Comparison of ENCODE assay signal across 21 cellular contexts in the genomic region with DNA sequence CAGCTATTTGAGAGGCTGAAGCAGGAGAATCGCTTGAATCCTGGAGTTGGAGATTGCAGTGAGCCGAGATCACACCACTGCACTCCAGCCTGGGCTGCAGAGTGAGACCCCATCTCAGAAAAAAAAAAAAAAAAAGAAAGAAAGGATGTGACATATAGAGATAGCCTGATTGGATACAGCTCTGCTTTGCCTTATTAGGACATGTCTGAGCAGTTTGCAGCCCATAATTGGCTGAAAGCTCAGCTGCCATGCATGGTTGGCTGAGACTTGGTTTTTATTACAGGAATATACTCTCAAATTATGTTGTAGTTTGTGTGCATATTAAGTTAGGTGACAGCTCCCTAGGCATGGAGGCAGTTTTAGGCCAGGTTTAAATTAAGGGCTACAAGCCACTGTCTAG. TPM values are rescaled to one million over a fixed set of nuclear protein-coding genes. Genes with fewer than 3 reads are reported as not detected.
A peak's percentile ranks its signal among the peaks of the same experiment; 100 is the strongest.
DNase-seq lines count a peak whose midpoint lies in the region; ATAC-seq, FAIRE-seq and TF ChIP-seq lines count a peak whose summit lies in the region.
"Had no signal": no experiment of that assay in that cellular context is flagged by ENCODE, and none has a peak within 500 bp of the region (broad histone marks: within the 10 kb centered on the region; RNA-seq: fewer than 3 reads in every experiment).

No MANE protein-coding gene starts in this region.

- H3K56ac ChIP-seq in H1 (replicated peaks; ENCODE audit: insufficient read length, low read depth, low read length), result no peak overlapping the region

- no peak overlapping the region for H2BK15ac ChIP-seq in H1 (ENCODE audit: low read length)

- no peak overlapping the region for H3K18ac ChIP-seq in H1 (ENCODE audit: extremely low read depth, low read length)

- no peak overlapping the region for H2BK120ac ChIP-seq in H1 (replicated peaks; ENCODE audit: low read depth, low read length)

- H3K4me1 ChIP-seq in SK-N-SH (ENCODE audit: control insufficient read depth in 1 of 2, insufficient read depth in 2 of 2, low read depth in 1 of 2, low read length in 1 of 2) (peaks cover 0 to 2% of the 10 kb centered on the region in 2 experiments; a peak in 2 of 4 replicates), H1 (replicated peaks in 1 of 4; ENCODE audit: control insufficient read depth in 3 of 4, insufficient read depth in 4 of 4, low read length in 3 of 4) (peaks cover 0 to 2% (median under 1%) of the 10 kb centered on the region in 4 experiments; a peak in 1 of 7 replicates)

- H3K9me3 Mint-ChIP-seq in neural crest cell, result no peaks in the 10 kb centered on the region
- H3K9me3 Mint-ChIP-seq: CD14-positive monocyte; CD4-positive, alpha-beta memory T cell had no signal

- CTCF ChIA-PET in SK-N-SH (lab: Yijun Ruan, JAX) (no interaction called here), H1 (lab: Charles Lee; ENCODE audit: partially characterized antibody) (interaction anchor here (1.2 kb wide), 1 partner anchor 19 kb away, joined by 5 read pairs; no protein-coding TSS in a partner anchor)

- no peak for TF ChIP-seq RAD21 in SK-N-SH (IDR thresholded peaks at IDR 0.05; ENCODE audit: low read length)
- TF ChIP-seq RAD21 in H1 (IDR thresholded peaks at IDR 0.05 in 1 of 2, conservative IDR thresholded peaks at IDR 0.05 in 1 of 2; ENCODE audit: low read depth in 2 of 2, low read length in 2 of 2), result no peak

- H3K4me1 Mint-ChIP-seq in neural crest cell, result peaks cover 39% of the 10 kb centered on the region

- H3K36me3 Mint-ChIP-seq in neural crest cell (ENCODE audit: low read depth), result peaks cover 3% of the 10 kb centered on the region

- H4K91ac ChIP-seq in H1 (replicated peaks; ENCODE audit: insufficient read length, low read length), result no peak overlapping the region

- H3K4me3 ChIP-seq in SK-N-SH (ENCODE audit: low read depth in 2 of 2, low read length in 1 of 2) (no peak overlapping the region), H1 (ENCODE audit: extremely low read depth in 1 of 4, insufficient read depth in 2 of 4, low read depth in 3 of 4, low read length in 4 of 4) (no peak overlapping the region)
- H3K4me3 ChIP-seq: A549, HAP-1 had no signal

- DNase-seq in SK-N-SH, result no peak
- no peak for DNase-seq in H1 (ENCODE audit: low read depth in 1 of 2, low spot score in 2 of 2)
- DNase-seq in neural crest cell (ENCODE audit: low read depth, low spot score), result no peak
- no peak for DNase-seq in urothelium cell line (ENCODE audit: low spot score)
- no peak for DNase-seq in activated CD4-positive, alpha-beta T cell treated with anti-CD3 and anti-CD28 coated beads for 48 hours
- no peak for DNase-seq in LoVo (ENCODE audit: low spot score)
- DNase-seq: AML-193; CD4-positive, alpha-beta memory T cell; DMS153; DMS79 had no signal

- no peaks in the 10 kb centered on the region for H3K9me3 ChIP-seq in SK-N-SH
- H3K9me3 ChIP-seq in H1 (ENCODE audit: insufficient read depth in 2 of 2, low read depth in 1 of 2, low read length in 1 of 2), result no peaks in the 10 kb centered on the region; a peak in 1 of 4 replicates
- H3K9me3 ChIP-seq: A549, HAP-1 had no signal

- H3K27me3 ChIP-seq in SK-N-SH (ENCODE audit: insufficient read depth) (no peaks in the 10 kb centered on the region), H1 (replicated peaks in 1 of 4; ENCODE audit: control insufficient read depth in 3 of 4, extremely low read depth in 1 of 4, insufficient read depth in 3 of 4, low read length in 3 of 4) (no peaks in the 10 kb centered on the region)

- H3K27ac ChIP-seq in SK-N-SH (ENCODE audit: low read depth in 2 of 2, low read length in 1 of 2) (no peak overlapping the region), H1 (ENCODE audit: low read depth, low read length) (no peak overlapping the region)
- H3K27ac ChIP-seq: 22Rv1, A549 had no signal

- no peak for TF ChIP-seq CTCF in SK-N-SH (IDR thresholded peaks at IDR 0.05)
- TF ChIP-seq CTCF in H1 (IDR thresholded peaks at IDR 0.05; ENCODE audit: control extremely low read depth in 1 of 3, insufficient read depth in 1 of 3, low read depth in 1 of 3, low read length in 3 of 3), result no peak
- TF ChIP-seq CTCF in neural crest cell (conservative IDR thresholded peaks at IDR 0.05), result no peak

- H3K79me2 ChIP-seq in SK-N-SH (ENCODE audit: insufficient read depth) (peaks cover 92% of the 10 kb centered on the region), H1 (ENCODE audit: control insufficient read depth in 1 of 2, insufficient read depth in 2 of 2, low read length in 2 of 2) (peaks cover 0 to 60% of the 10 kb centered on the region in 2 experiments; a peak in 2 of 4 replicates)

- TF ChIP-seq EP300 in SK-N-SH (IDR thresholded peaks at IDR 0.05; ENCODE audit: borderline replicate concordance in 1 of 2, low read depth in 1 of 2, low read length in 1 of 2), result no peak
- no peak for TF ChIP-seq EP300 in H1 (IDR thresholded peaks at IDR 0.05; ENCODE audit: borderline replicate concordance in 1 of 2, low read depth in 2 of 2, low read length in 2 of 2)

- H4K5ac ChIP-seq in H1 (ENCODE audit: insufficient read length, low read depth, low read length), result no peak overlapping the region

- H2BK20ac ChIP-seq in H1 (ENCODE audit: low read length), result no peak overlapping the region

- H2AFZ ChIP-seq in SK-N-SH (ENCODE audit: low read depth) (no peak overlapping the region), H1 (ENCODE audit: low read length) (no peak overlapping the region)

- no peak overlapping the region for H3K14ac ChIP-seq in H1 (ENCODE audit: insufficient read length)

- POLR2A ChIA-PET in SK-N-SH (lab: Yijun Ruan, JAX), result interaction anchor here (0.5 kb wide), 1 partner anchor 9 kb away, joined by 3 read pairs; no protein-coding TSS in a partner anchor
- POLR2A ChIA-PET in H1 (lab: Charles Lee; ENCODE audit: partially characterized antibody), result interaction anchor here (0.9 kb wide), 1 partner anchor 13 kb away, joined by 3 read pairs; no protein-coding TSS in a partner anchor

- H3K4me3 Mint-ChIP-seq in neural crest cell, result no peak overlapping the region
- H3K4me3 Mint-ChIP-seq: CD14-positive monocyte; CD4-positive, alpha-beta memory T cell had no signal

- H3K4me2 ChIP-seq in SK-N-SH (no peak overlapping the region), H1 (ENCODE audit: insufficient read depth in 1 of 2, low read depth in 2 of 2, low read length in 2 of 2) (no peak overlapping the region)
- H3K4me2 ChIP-seq: A549 had no signal

- H3K23ac ChIP-seq in H1 (ENCODE audit: insufficient read length), result no peak overlapping the region

- peaks cover 3% of the 10 kb centered on the region; the same call in 1 of the 2 replicates for H3K79me1 ChIP-seq in H1 (ENCODE audit: low read depth, low read length)

- peak overlapping the region; percentile 28; the same call in 1 of the 2 replicates for H4K8ac ChIP-seq in H1 (ENCODE audit: extremely low read depth, insufficient read depth, low read length)

- H3K9me2 ChIP-seq in SK-N-SH, result no peaks in the 10 kb centered on the region

- peak overlapping the region; percentile 12 for H3K27ac Mint-ChIP-seq in neural crest cell (ENCODE audit: unreplicated experiment)

- H4K20me1 ChIP-seq in SK-N-SH (ENCODE audit: insufficient read depth) (peaks cover 53% of the 10 kb centered on the region), H1 (replicated peaks in 1 of 2; ENCODE audit: control insufficient read depth in 1 of 2, insufficient read depth in 2 of 2, low read length in 2 of 2) (peaks cover 0 to 4% of the 10 kb centered on the region in 2 experiments)

- H3F3A ChIP-seq in SK-N-SH (replicated peaks; ENCODE audit: insufficient read depth), result no peaks in the 10 kb centered on the region

- FAIRE-seq in H1 (lab: Jason Lieb, UNC), result no peak
- FAIRE-seq in urothelium cell line (lab: Jason Lieb, UNC), result peak; percentile 9
- FAIRE-seq: A549, GM12892 had no signal

- no peaks in the 10 kb centered on the region for H3K23me2 ChIP-seq in H1 (ENCODE audit: low read depth, low read length)

- no peak for TF ChIP-seq POLR2A in H1 (IDR thresholded peaks at IDR 0.05; ENCODE audit: control extremely low read depth in 1 of 2, low read depth in 2 of 2, low read length in 2 of 2)

- no peaks in the 10 kb centered on the region for H3K27me3 Mint-ChIP-seq in neural crest cell (ENCODE audit: low read depth)
- H3K27me3 Mint-ChIP-seq: CD4-positive, alpha-beta memory T cell had no signal

- H2BK5ac ChIP-seq in H1 (ENCODE audit: low read depth, low read length), result no peak overlapping the region

- no peak overlapping the region for H2BK12ac ChIP-seq in H1 (ENCODE audit: low read depth, low read length)

- no peak overlapping the region for H3K9ac ChIP-seq in SK-N-SH
- H3K9ac ChIP-seq in H1 (replicated peaks in 1 of 4; ENCODE audit: extremely low read depth in 1 of 4, low read depth in 3 of 4, low read length in 3 of 4), result no peak overlapping the region

- ATAC-seq in SK-N-SH treated with all-trans-retinoic acid at 6 μM for 48 hours, result peak; percentile 34; the same call in 1 of the 3 replicates
- no peak for ATAC-seq in HG03097 (IDR thresholded peaks at IDR 0.05; ENCODE audit: low FRiP score, unreplicated experiment)
- ATAC-seq: A549 had no signal

- no peak overlapping the region for H2AK5ac ChIP-seq in H1 (ENCODE audit: low read depth, low read length)

- WGBS in SK-N-SH (ENCODE audit: low lambda C conversion rate), result 95% methylated on average over 2 of the region's 2 CpGs
- 100% methylated on average over 2 of the region's 2 CpGs; no CpG with 5 or more reads in 1 of the 2 experiments for WGBS in H1 (ENCODE audit: extremely low coverage in 1 of 2, insufficient coverage in 1 of 2, insufficient read length in 1 of 2, insufficient replicate concordance in 2 of 2, low coverage in 1 of 2, low lambda C conversion rate in 2 of 2, missing lambda C conversion rate in 1 of 2), 2 experiments

- H3K36me3 ChIP-seq in SK-N-SH (replicated peaks in 1 of 2; ENCODE audit: control insufficient read depth in 1 of 2, insufficient read depth in 2 of 2, low read length in 1 of 2), result peaks cover 16 to 25% of the 10 kb centered on the region in 2 experiments
- H3K36me3 ChIP-seq in H1 (ENCODE audit: control insufficient read depth in 2 of 4, insufficient read depth in 4 of 4, low read length in 3 of 4), result peaks cover 2 to 6% (median 3%) of the 10 kb centered on the region in 4 experiments; a peak in 4 of 8 replicates

- no peak overlapping the region for H3K4ac ChIP-seq in H1 (replicated peaks; ENCODE audit: insufficient read length, low read depth, low read length)

RNA-seq across cellular contexts. Expression of a gene that starts 6.3 kb away (rescaled TPM):
- polyA plus RNA-seq in SK-N-SH (2012; rRNA removed), result 8.3 and 11.2 TPM in 2 replicates
- 14.3 and 24.2 TPM in 2 replicates for polyA plus RNA-seq in SK-N-SH (2012; cell fraction: cytosol; rRNA removed)
- polyA plus RNA-seq in SK-N-SH (2012; cell fraction: nucleus; rRNA removed), result 3.4 and 6.3 TPM in 2 replicates
- total RNA-seq in H1 (2021; fragmentation: NEBNext Ultra II Directional; extraction: Animal tissue kit (Norgen Biotek cat#: 25700)), result 26.4 and 27.6 TPM in 2 replicates
- polyA plus RNA-seq in H1 (2011; rRNA removed), result 1.8 and 3.8 TPM in 2 replicates
- polyA plus RNA-seq in H1 (2011; cell fraction: cytosol; rRNA removed), result 5.3 TPM
- polyA plus RNA-seq in H1 (2011; cell fraction: nucleus; rRNA removed), result 2.1 TPM
- 11.4 to 17.3 TPM (median 14.4 TPM) in 4 replicates for polyA plus RNA-seq in H1 (2012, experiment 1 of 2)
- 1.1 TPM for polyA plus RNA-seq in H1 (2012, experiment 2 of 2)
- 8.7 TPM for polyA plus RNA-seq in H1 (2013, experiment 1 of 2)
- polyA plus RNA-seq in H1 (2013, experiment 2 of 2), result 9.3 TPM
- 2.4 TPM in 2 replicates for polyA minus RNA-seq in H1 (2011; rRNA and poly(A)+ RNA removed)
- polyA minus RNA-seq in H1 (2011; cell fraction: cytosol; rRNA and poly(A)+ RNA removed), result 2.1 TPM
- polyA minus RNA-seq in H1 (2011; cell fraction: nucleus; rRNA and poly(A)+ RNA removed), result 4.9 TPM
- total RNA-seq in neural crest cell, result 15.4 and 18.1 TPM in 2 replicates

RNA-seq across cellular contexts. Expression of a gene that starts 52.2 kb away (rescaled TPM):
- polyA plus RNA-seq in SK-N-SH (2012; rRNA removed) (not detected in 2 replicates), H1 (2011; rRNA removed) (0.35 and 0.53 TPM in 2 replicates)
- not detected in 2 replicates for polyA plus RNA-seq in SK-N-SH (2012; cell fraction: cytosol; rRNA removed)
- polyA plus RNA-seq in SK-N-SH (2012; cell fraction: nucleus; rRNA removed), result not detected in 2 replicates
- total RNA-seq in H1 (2021; fragmentation: NEBNext Ultra II Directional; extraction: Animal tissue kit (Norgen Biotek cat#: 25700)), result 0.42 and 0.67 TPM in 2 replicates
- 0.32 TPM for polyA plus RNA-seq in H1 (2011; cell fraction: cytosol; rRNA removed)
- 0.60 TPM for polyA plus RNA-seq in H1 (2011; cell fraction: nucleus; rRNA removed)
- 0.25 to 0.50 TPM (median 0.27 TPM) in 4 replicates for polyA plus RNA-seq in H1 (2012, experiment 1 of 2)
- polyA plus RNA-seq in H1 (2012, experiment 2 of 2), result 0.31 TPM
- 0.43 TPM for polyA plus RNA-seq in H1 (2013, experiment 1 of 2)
- 0.44 TPM for polyA plus RNA-seq in H1 (2013, experiment 2 of 2)
- 0.12 and 0.35 TPM in 2 replicates for polyA minus RNA-seq in H1 (2011; rRNA and poly(A)+ RNA removed)
- not detected for polyA minus RNA-seq in H1 (2011; cell fraction: cytosol; rRNA and poly(A)+ RNA removed)
- 0.70 TPM for polyA minus RNA-seq in H1 (2011; cell fraction: nucleus; rRNA and poly(A)+ RNA removed)
- 0.16 and 0.25 TPM in 2 replicates for total RNA-seq in neural crest cell
- total RNA-seq: CD4-positive, alpha-beta memory T cell; G401; H4; HT-29 had no signal
- polyA plus RNA-seq: A549; BJ; CD14-positive monocyte; CD4-positive, alpha-beta memory T cell had no signal

RNA-seq across cellular contexts. Expression of a gene that starts 53.7 kb away (rescaled TPM):
- polyA plus RNA-seq in SK-N-SH (2012; rRNA removed) (not detected in 2 replicates), H1 (2011; rRNA removed) (35.7 and 41.7 TPM in 2 replicates)
- polyA plus RNA-seq in SK-N-SH (2012; cell fraction: cytosol; rRNA removed), result not detected in 2 replicates
- not detected in 2 replicates for polyA plus RNA-seq in SK-N-SH (2012; cell fraction: nucleus; rRNA removed)
- 217 and 223 TPM in 2 replicates for total RNA-seq in H1 (2021; fragmentation: NEBNext Ultra II Directional; extraction: Animal tissue kit (Norgen Biotek cat#: 25700))
- polyA plus RNA-seq in H1 (2011; cell fraction: cytosol; rRNA removed), result 47.1 TPM
- polyA plus RNA-seq in H1 (2011; cell fraction: nucleus; rRNA removed), result 39.0 TPM
- polyA plus RNA-seq in H1 (2012, experiment 1 of 2), result 42.0 to 64.8 TPM (median 44.2 TPM) in 4 replicates
- polyA plus RNA-seq in H1 (2012, experiment 2 of 2), result 17.1 TPM
- polyA plus RNA-seq in H1 (2013, experiment 1 of 2), result 75.1 TPM
- 72.0 TPM for polyA plus RNA-seq in H1 (2013, experiment 2 of 2)
- polyA minus RNA-seq in H1 (2011; rRNA and poly(A)+ RNA removed), result 229 and 269 TPM in 2 replicates
- polyA minus RNA-seq in H1 (2011; cell fraction: cytosol; rRNA and poly(A)+ RNA removed), result 132 TPM
- polyA minus RNA-seq in H1 (2011; cell fraction: nucleus; rRNA and poly(A)+ RNA removed), result 91.3 TPM
- total RNA-seq in neural crest cell, result 186 TPM in 2 replicates
- total RNA-seq: HT-29 had no signal
